ENCODE assay signal across 16 cellular contexts in genomic region chr13:67651908-67652307, GRCh38.
A peak's percentile ranks its signal among the peaks of the same experiment; 100 is the strongest.
DNase-seq lines count a peak whose midpoint lies in the region; ATAC-seq, FAIRE-seq and TF ChIP-seq lines count a peak whose summit lies in the region.
"Had no signal": no experiment of that assay in that cellular context is flagged by ENCODE, and none has a peak within 500 bp of the region (broad histone marks: within the 10 kb centered on the region; RNA-seq: fewer than 3 reads in every experiment).

No MANE protein-coding gene starts in this region.

- no TSS peak for BruUV-seq in A673 (replicated peaks; lab: Mats Ljungman, UMichigan)

- H3K27me3 Mint-ChIP-seq in astrocyte (ENCODE audit: low read depth, unreplicated experiment) = no peaks in the 10 kb centered on the region
- H3K27me3 Mint-ChIP-seq: CD4-positive, alpha-beta T cell had no signal

- H2AFZ ChIP-seq in astrocyte (ENCODE audit: low read depth, low read length) = peak overlapping the region; percentile 5

- H3K4me2 ChIP-seq in astrocyte (ENCODE audit: low read length) = no peak overlapping the region

- intact Hi-C loops in A673 (cut with micrococcal nuclease; ENCODE audit: unreplicated experiment) = no loop called here

- H3K4me3 ChIP-seq in A673 (ENCODE audit: low read depth, low read length, poor library complexity, severe bottlenecking) (no peak overlapping the region), astrocyte (ENCODE audit: insufficient read depth, low read depth, low read length) (no peak overlapping the region)

- no peaks in the 10 kb centered on the region for H3K36me3 ChIP-seq in A673 (ENCODE audit: insufficient read depth, low read length, poor library complexity, severe bottlenecking)
- H3K36me3 ChIP-seq in astrocyte (ENCODE audit: insufficient read depth, low read length) = no peaks in the 10 kb centered on the region

- POLR2A ChIA-PET in A673 (lab: Charles Lee; ENCODE audit: low non-redundant PET) (no interaction called here), HEK293T (lab: Yijun Ruan, JAX) (no interaction called here)

- H3K27ac Mint-ChIP-seq in astrocyte (ENCODE audit: unreplicated experiment) = no peak overlapping the region
- H3K27ac Mint-ChIP-seq: CD4-positive, alpha-beta T cell; H9; HFFc6 had no signal

- TF ChIP-seq CTCF in A673 (conservative IDR thresholded peaks at IDR 0.05; ENCODE audit: low read depth, low read length) = 0 out of 2 replicates have a peak, but pooled peaks have one; percentile 12
- TF ChIP-seq CTCF in astrocyte (IDR thresholded peaks at IDR 0.05; ENCODE audit: insufficient read depth, low read depth, low read length) = no peak

- no peaks in the 10 kb centered on the region for H3K27me3 ChIP-seq in A673 (replicated peaks; ENCODE audit: insufficient read depth, low read depth, low read length, poor library complexity)
- no peaks in the 10 kb centered on the region for H3K27me3 ChIP-seq in astrocyte (ENCODE audit: insufficient read depth, low read length)

- ATAC-seq in left lobe of liver = no peak
- ATAC-seq in GM19351 (IDR thresholded peaks at IDR 0.05; ENCODE audit: unreplicated experiment) = no peak

- no peak overlapping the region for H3K27ac ChIP-seq in A673 (ENCODE audit: low read depth, low read length, poor library complexity, severe bottlenecking)
- no peak overlapping the region for H3K27ac ChIP-seq in astrocyte (ENCODE audit: low read depth, low read length)
- H3K27ac ChIP-seq: 22Rv1 had no signal

- no peak overlapping the region for H3K4me3 Mint-ChIP-seq in astrocyte (ENCODE audit: unreplicated experiment)
- H3K4me3 Mint-ChIP-seq: CD4-positive, alpha-beta T cell; H9; HFFc6 had no signal

- CTCF ChIA-PET in A673 (lab: Charles Lee) = no interaction called here
- CTCF ChIA-PET in HEK293T (lab: Yijun Ruan, JAX) = interaction anchor here (1.7 kb wide), 1 partner anchor 9 kb away, joined by 4 read pairs; no protein-coding TSS in a partner anchor

- H3K4me1 ChIP-seq in A673 (ENCODE audit: insufficient read depth, low read length, poor library complexity, severe bottlenecking) (no peaks in the 10 kb centered on the region), astrocyte (ENCODE audit: insufficient read depth, low read length) (no peaks in the 10 kb centered on the region)

- H3K9ac ChIP-seq in astrocyte (ENCODE audit: low read length) = no peak overlapping the region

- no peaks in the 10 kb centered on the region for H3K79me2 ChIP-seq in astrocyte (ENCODE audit: insufficient read depth, low read length)

- no peaks in the 10 kb centered on the region for H3K4me1 Mint-ChIP-seq in astrocyte (ENCODE audit: low read depth, unreplicated experiment)

- no peak for DNase-seq in A673 (ENCODE audit: low spot score)
- peak; percentile 51 for DNase-seq in HEK293T (ENCODE audit: extremely low spot score)
- no peak for DNase-seq in astrocyte (ENCODE audit: low read depth)
- peak; percentile 1 for DNase-seq in left kidney (ENCODE audit: low read depth, low spot score)
- DNase-seq in activated naive CD4-positive, alpha-beta T cell treated with anti-CD3 and anti-CD28 coated beads, Interleukin-2, amount 50 U/mL, for 16 hours = no peak
- DNase-seq in activated gamma-delta T cell (lab: John Stamatoyannopoulos, UW) = no peak
- DNase-seq in left lobe of liver (ENCODE audit: low spot score) = no peak
- DNase-seq: C1 segment of cervical spinal cord; Calu3; CD4-positive, alpha-beta T cell; DMS 273 treated with DMSO at 0.1 percent for 48 hours; GOT3; H9; HFFc6 had no signal

- no peak for FAIRE-seq in astrocyte (lab: Jason Lieb, UNC)

- H4K20me1 ChIP-seq in astrocyte (ENCODE audit: insufficient read depth, low read length) = no peaks in the 10 kb centered on the region

- H3K36me3 Mint-ChIP-seq in astrocyte (ENCODE audit: low read depth, unreplicated experiment) = no peaks in the 10 kb centered on the region

- H3K9me3 ChIP-seq in A673 (ENCODE audit: low read depth, low read length, poor library complexity, severe bottlenecking) (no peaks in the 10 kb centered on the region), astrocyte (ENCODE audit: insufficient read depth, low read depth, low read length) (no peaks in the 10 kb centered on the region)

- H3K9me3 Mint-ChIP-seq in astrocyte (ENCODE audit: unreplicated experiment) = no peaks in the 10 kb centered on the region
- H3K9me3 Mint-ChIP-seq: H9 had no signal

TF ChIP-seq in HEK293T, 16 proteins besides CTCF, POLR2A, EP300 and RAD21:
- TF ChIP-seq FOXA1 (IDR thresholded peaks at IDR 0.05) (no peak), SP1 (IDR thresholded peaks at IDR 0.05) (no peak), L3MBTL2 (conservative IDR thresholded peaks at IDR 0.05) (peak; percentile 73), NFRKB (IDR thresholded peaks at IDR 0.05) (no peak)

Comparison
In these comparisons a context has a peak if more than half of its experiments do, and no peak if none do; other contexts are left out.
1. DNase-seq: peak in HEK293T (single experiment) and left kidney (single experiment); none in A673 (single experiment), astrocyte (single experiment), activated naive CD4-positive, alpha-beta T cell treated with anti-CD3 and anti-CD28 coated beads, Interleukin-2, amount 50 U/mL, for 16 hours (single experiment), activated gamma-delta T cell (single experiment) and left lobe of liver (single experiment).